In genomic region chr1:55702064-55702463, GRCh38 we compare ENCODE assay signal across 8 cellular contexts.
A peak's percentile ranks its signal among the peaks of the same experiment; 100 is the strongest.
DNase-seq lines count a peak whose midpoint lies in the region; ATAC-seq and TF ChIP-seq lines count a peak whose summit lies in the region.

No MANE protein-coding gene starts in this region.

- H3K27me3 Mint-ChIP-seq in Caco-2 (ENCODE audit: insufficient read depth, unreplicated experiment), result no peaks in the 10 kb centered on the region

- no peak overlapping the region for H3K4me3 Mint-ChIP-seq in Caco-2 (ENCODE audit: unreplicated experiment)

- H3K27me3 ChIP-seq in Caco-2 (replicated peaks; ENCODE audit: control insufficient read depth, insufficient read depth, low read length), result no peaks in the 10 kb centered on the region
- H3K27me3 ChIP-seq in ascending aorta, result no peaks in the 10 kb centered on the region
- no peaks in the 10 kb centered on the region for H3K27me3 ChIP-seq in right lobe of liver

- H3K27ac ChIP-seq in ascending aorta (no peak overlapping the region), right lobe of liver (no peak overlapping the region)

- no peaks in the 10 kb centered on the region for H3K4me1 Mint-ChIP-seq in Caco-2 (ENCODE audit: low read depth, unreplicated experiment)

- intact Hi-C loops in Caco-2 (cut with micrococcal nuclease; ENCODE audit: unreplicated experiment) (loop anchor here (10.0 kb wide), 1 partner anchor 193 kb away; no protein-coding TSS in a partner anchor), ascending aorta (cut with DNase I) (no loop called here), right lobe of liver (cut with DNase I) (no loop called here), posterior cingulate gyrus (cut with DNase I) (no loop called here)

- no TSS peak for BruUV-seq in Caco-2 (replicated peaks; lab: Mats Ljungman, UMichigan)

- H3K4me1 ChIP-seq in Caco-2 (peaks cover 3% of the 10 kb centered on the region; the same call in 1 of the 2 replicates), ascending aorta (peaks cover 0 to under 1% of the 10 kb centered on the region in 2 donors), right lobe of liver (no peaks in the 10 kb centered on the region)

- POLR2A ChIA-PET in Caco-2 (lab: Charles Lee), result no interaction called here

- no peak for TF ChIP-seq POLR2A in right lobe of liver (IDR thresholded peaks at IDR 0.05)

- H3K4me3 ChIP-seq in Caco-2 (ENCODE audit: low read depth, low read length) (no peak overlapping the region), ascending aorta (no peak overlapping the region), right lobe of liver (no peak overlapping the region)
- H3K4me3 ChIP-seq in Jurkat, Clone E6-1 (ENCODE audit: low read length), result no peak overlapping the region

- WGBS in right lobe of liver (ENCODE audit: insufficient coverage, low coverage, low lambda C conversion rate, missing lambda C conversion rate), result 14% methylated on average over 1 of the region's 1 CpG

- H3K9me3 Mint-ChIP-seq in Caco-2 (ENCODE audit: unreplicated experiment), result no peaks in the 10 kb centered on the region

- no peaks in the 10 kb centered on the region for H3K9me3 ChIP-seq in Caco-2
- H3K9me3 ChIP-seq in ascending aorta, result no peaks in the 10 kb centered on the region
- no peaks in the 10 kb centered on the region for H3K9me3 ChIP-seq in right lobe of liver

- H3K27ac Mint-ChIP-seq in Caco-2 (ENCODE audit: unreplicated experiment), result no peak overlapping the region

- no peaks in the 10 kb centered on the region for H3K36me3 Mint-ChIP-seq in Caco-2 (ENCODE audit: insufficient read depth, unreplicated experiment)

- DNase-seq in Caco-2 (peak in 1 of 2 experiments; percentile 32), ascending aorta (ENCODE audit: low spot score in 2 of 2) (no peak), right lobe of liver (no peak), posterior cingulate gyrus (no peak), NCI-H2081 treated with DMSO at 0.1 percent for 48 hours (lab: John Stamatoyannopoulos, UW) (no peak), 8988T (no peak)
- DNase-seq in Jurkat, Clone E6-1 (ENCODE audit: low read depth, low spot score), result peak; percentile 34

- CTCF ChIA-PET in Caco-2 (lab: Charles Lee), result interaction anchor here (1.0 kb wide), 1 partner anchor 46 kb away, joined by 7 read pairs; no protein-coding TSS in a partner anchor

- peak; percentile 92 for ATAC-seq in GM21390 (IDR thresholded peaks at IDR 0.05; ENCODE audit: unreplicated experiment)
- peak; percentile 84 to 94 (median 88) for ATAC-seq in right lobe of liver

- TF ChIP-seq CTCF in Caco-2 (IDR thresholded peaks at IDR 0.05; ENCODE audit: insufficient read depth in 1 of 2, low read depth in 1 of 2, low read length in 1 of 2, severe bottlenecking in 1 of 2, unreplicated experiment in 1 of 2) (peak; percentile 46 to 53), ascending aorta (IDR thresholded peaks at IDR 0.05) (peak in 2 of 3 experiments; percentile 31 to 38), right lobe of liver (IDR thresholded peaks at IDR 0.05) (peak; percentile 81 to 88 (median 82))

- H3K36me3 ChIP-seq in Caco-2 (ENCODE audit: control insufficient read depth, insufficient read depth, low read length) (no peaks in the 10 kb centered on the region), ascending aorta (no peaks in the 10 kb centered on the region), right lobe of liver (no peaks in the 10 kb centered on the region)
